26 cellular contexts compared by ENCODE assay signal in genomic region chr5:106853266-106853665, GRCh38.
"Had no signal": no experiment of that assay in that cellular context is flagged by ENCODE, and none has a peak within 500 bp of the region (broad histone marks: within the 10 kb centered on the region; RNA-seq: fewer than 3 reads in every experiment).

No MANE protein-coding gene starts in this region.

- H3K36me3 Mint-ChIP-seq: natural killer cell treated with Interleukin-12 subunit alpha and Interleukin-12 subunit beta and Interleukin-15 and Interleukin-18, amount 100 ng/mL, for 72 hours; stimulated activated effector memory CD8-positive, alpha-beta T cell treated with anti-CD3 and anti-CD28 coated beads, Interleukin-12 subunit alpha, Interleukin-12 subunit beta, amount 100 ng/mL, for 72 hours; stimulated activated naive B cell treated with anti-CD40 and anti-IgM and Interleukin-4, amounts not matched to agents 10 μg/mL and 1 μg/mL and 100 μg/mL, for 72 hours had no signal

- H3K36me3 ChIP-seq: neutrophil, pancreas, prostate gland, right lobe of liver, sigmoid colon, stomach, thoracic aorta, thyroid gland, tibial nerve, upper lobe of left lung, vagina had no signal

- DNase-seq: nephron progenitor cell; nucleus accumbens; pancreas; right cardiac atrium; right lobe of liver; sigmoid colon; small intestine; stimulated activated CD4-positive, alpha-beta T cell treated with anti-CD3 and anti-CD28 coated beads, Interleukin-15, amount 100 ng/mL, for 24 hours; stimulated activated CD4-positive, alpha-beta T cell treated with anti-CD3 and anti-CD28 coated beads, Interleukin-2, amount 100 ng/mL, for 24 hours; stimulated activated CD4-positive, alpha-beta T cell treated with anti-CD3 and anti-CD28 coated beads, Interleukin-2, amount 100 ng/mL, for 48 hours; stimulated activated CD4-positive, alpha-beta T cell treated with anti-CD3 and anti-CD28 coated beads, Interleukin-4, amount 100 ng/mL, for 24 hours; stimulated activated naive B cell treated with anti-CD40 and anti-IgM and Interleukin-4, amounts not matched to agents 10 μg/mL and 1 μg/mL and 100 μg/mL, for 72 hours; stimulated activated naive CD4-positive, alpha-beta T cell treated with Interleukin-2 at 50 U/mL for 16 hours; stomach; thyroid gland; trophoblast cell; upper lobe of left lung had no signal

- H3K4me3 ChIP-seq: pancreas, prostate gland, right lobe of liver, sigmoid colon, stomach, thoracic aorta, thyroid gland, tibial nerve, upper lobe of left lung, vagina had no signal

- H3K27me3 Mint-ChIP-seq: stimulated activated naive B cell treated with anti-CD40 and anti-IgM and Interleukin-4, amounts not matched to agents 10 μg/mL and 1 μg/mL and 100 μg/mL, for 72 hours; stimulated activated naive CD8-positive, alpha-beta T cell treated with anti-CD3 and anti-CD28 coated beads, Interleukin-15, Interleukin-2, amounts not matched to agents 100 ng/mL and 50 ng/mL, for 24 hours had no signal

- H3K27ac ChIP-seq: neutrophil, pancreas, prostate gland, right lobe of liver, sigmoid colon, stomach, thoracic aorta, thyroid gland, tibial nerve, upper lobe of left lung, vagina had no signal

- H3K27me3 ChIP-seq: neutrophil, pancreas, right lobe of liver, sigmoid colon, stomach, thyroid gland, tibial nerve, upper lobe of left lung, vagina had no signal

- H3K27ac Mint-ChIP-seq: natural killer cell treated with Interleukin-12 subunit alpha and Interleukin-12 subunit beta and Interleukin-15 and Interleukin-18, amount 100 ng/mL, for 72 hours; nephron progenitor cell; stimulated activated effector memory CD8-positive, alpha-beta T cell treated with anti-CD3 and anti-CD28 coated beads, Interleukin-12 subunit alpha, Interleukin-12 subunit beta, amount 100 ng/mL, for 72 hours; stimulated activated naive B cell treated with anti-CD40 and anti-IgM and Interleukin-4, amounts not matched to agents 10 μg/mL and 1 μg/mL and 100 μg/mL, for 72 hours; stimulated activated naive CD8-positive, alpha-beta T cell treated with anti-CD3 and anti-CD28 coated beads, Interleukin-15, Interleukin-2, amounts not matched to agents 100 ng/mL and 50 ng/mL, for 24 hours had no signal

- H3K9me3 Mint-ChIP-seq: natural killer cell treated with Interleukin-12 subunit alpha and Interleukin-12 subunit beta and Interleukin-15 and Interleukin-18, amount 100 ng/mL, for 72 hours; nephron progenitor cell; neural crest cell; stimulated activated effector memory CD8-positive, alpha-beta T cell treated with anti-CD3 and anti-CD28 coated beads, Interleukin-12 subunit alpha, Interleukin-12 subunit beta, amount 100 ng/mL, for 72 hours; stimulated activated naive B cell treated with anti-CD40 and anti-IgM and Interleukin-4, amounts not matched to agents 10 μg/mL and 1 μg/mL and 100 μg/mL, for 72 hours; stimulated activated naive CD8-positive, alpha-beta T cell treated with anti-CD3 and anti-CD28 coated beads, Interleukin-15, Interleukin-2, amounts not matched to agents 100 ng/mL and 50 ng/mL, for 24 hours had no signal

- H3K4me3 Mint-ChIP-seq: natural killer cell treated with Interleukin-12 subunit alpha and Interleukin-12 subunit beta and Interleukin-15 and Interleukin-18, amount 100 ng/mL, for 72 hours; nephron progenitor cell; neural crest cell; stimulated activated effector memory CD8-positive, alpha-beta T cell treated with anti-CD3 and anti-CD28 coated beads, Interleukin-12 subunit alpha, Interleukin-12 subunit beta, amount 100 ng/mL, for 72 hours; stimulated activated naive B cell treated with anti-CD40 and anti-IgM and Interleukin-4, amounts not matched to agents 10 μg/mL and 1 μg/mL and 100 μg/mL, for 72 hours; stimulated activated naive CD8-positive, alpha-beta T cell treated with anti-CD3 and anti-CD28 coated beads, Interleukin-15, Interleukin-2, amounts not matched to agents 100 ng/mL and 50 ng/mL, for 24 hours had no signal

- ATAC-seq: natural killer cell treated with Interleukin-12 subunit alpha and Interleukin-12 subunit beta and Interleukin-15 and Interleukin-18, amount 100 ng/mL, for 72 hours; pancreas; right cardiac atrium; right lobe of liver; stimulated activated effector memory CD8-positive, alpha-beta T cell treated with anti-CD3 and anti-CD28 coated beads, Interleukin-12 subunit alpha, Interleukin-12 subunit beta, amount 100 ng/mL, for 72 hours; stimulated activated naive B cell treated with anti-CD40 and anti-IgM and Interleukin-4, amounts not matched to agents 10 μg/mL and 1 μg/mL and 100 μg/mL, for 72 hours had no signal

- H3K4me1 ChIP-seq: prostate gland, right lobe of liver, sigmoid colon, thyroid gland, tibial nerve, upper lobe of left lung, vagina had no signal

- H3K4me1 Mint-ChIP-seq: nephron progenitor cell; stimulated activated effector memory CD8-positive, alpha-beta T cell treated with anti-CD3 and anti-CD28 coated beads, Interleukin-12 subunit alpha, Interleukin-12 subunit beta, amount 100 ng/mL, for 72 hours; stimulated activated naive B cell treated with anti-CD40 and anti-IgM and Interleukin-4, amounts not matched to agents 10 μg/mL and 1 μg/mL and 100 μg/mL, for 72 hours had no signal

- H3K9me3 ChIP-seq: neutrophil, pancreas, prostate gland, right lobe of liver, sigmoid colon, stomach, thoracic aorta, thyroid gland, tibial nerve, upper lobe of left lung, vagina had no signal
